21 cellular contexts compared by ENCODE assay signal in the genomic region with DNA sequence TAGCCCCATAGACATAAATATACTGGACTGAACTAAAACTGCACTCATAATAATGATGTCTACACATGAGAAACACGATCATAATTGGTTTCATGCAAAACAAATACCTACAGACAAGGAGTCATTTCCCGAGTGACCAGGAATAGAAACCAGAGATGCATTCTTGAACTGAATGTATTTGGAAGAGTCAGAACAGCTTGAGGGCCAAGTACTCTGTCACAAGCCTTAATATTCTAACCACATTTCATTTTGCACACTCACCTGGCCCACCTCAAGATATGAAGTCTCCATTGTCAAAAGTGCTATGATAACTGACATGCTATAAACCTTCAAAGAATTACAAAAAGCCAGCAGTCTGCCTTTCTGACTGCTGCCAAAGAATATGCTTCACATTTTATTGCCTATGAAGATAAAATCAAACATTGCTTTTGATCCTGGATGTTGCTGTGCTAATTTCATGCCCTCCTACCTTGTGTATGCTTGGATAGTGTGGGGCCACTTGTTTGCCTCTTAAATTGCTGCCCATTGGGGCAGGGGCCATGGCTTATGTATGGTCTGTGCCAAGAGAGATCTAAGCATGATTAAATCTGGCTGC. TPM values are rescaled to one million over a fixed set of nuclear protein-coding genes. Genes with fewer than 3 reads are reported as not detected.
A peak's percentile ranks its signal among the peaks of the same experiment; 100 is the strongest.
DNase-seq lines count a peak whose midpoint lies in the region; ATAC-seq and TF ChIP-seq lines count a peak whose summit lies in the region.
"Had no signal": no experiment of that assay in that cellular context is flagged by ENCODE, and none has a peak within 500 bp of the region (broad histone marks: within the 10 kb centered on the region; RNA-seq: fewer than 3 reads in every experiment).

No MANE protein-coding gene starts in this region.

- in situ Hi-C loops in GM13977 (cut with MboI; ENCODE audit: low pct_unique_long_range_greater_than_20kb, low sequenced_read_pairs, unreplicated experiment) = no loop called here

- peak; percentile 26 for ATAC-seq in activated CD4-positive, alpha-beta T cell treated with anti-CD3 and anti-CD28 coated beads for 36 hours
- ATAC-seq in left colon (peak; percentile 66), GM18907 (IDR thresholded peaks at IDR 0.05; ENCODE audit: unreplicated experiment) (no peak), HG03097 (IDR thresholded peaks at IDR 0.05; ENCODE audit: low FRiP score, unreplicated experiment) (no peak)
- ATAC-seq: activated naive CD8-positive, alpha-beta T cell treated with anti-CD3 and anti-CD28 coated beads, Interleukin-2, amount 50 U/mL, for 24 hours had no signal

- intact Hi-C loops in activated CD4-positive, alpha-beta T cell treated with anti-CD3 and anti-CD28 coated beads for 36 hours (cut with DNase I, micrococcal nuclease) = no loop called here
- intact Hi-C loops in left colon (cut with DNase I, micrococcal nuclease) = no loop called here

- no peaks in the 10 kb centered on the region for H3K9me3 Mint-ChIP-seq in activated CD4-positive, alpha-beta T cell treated with anti-CD3 and anti-CD28 coated beads for 36 hours (ENCODE audit: low read depth)
- H3K9me3 Mint-ChIP-seq in chondrocyte (ENCODE audit: low read depth) = no peaks in the 10 kb centered on the region
- H3K9me3 Mint-ChIP-seq: activated naive CD8-positive, alpha-beta T cell treated with anti-CD3 and anti-CD28 coated beads, Interleukin-2, amount 50 U/mL, for 24 hours; neural crest cell had no signal

- H3K4me3 Mint-ChIP-seq in activated CD4-positive, alpha-beta T cell treated with anti-CD3 and anti-CD28 coated beads for 36 hours = no peak overlapping the region
- no peak overlapping the region for H3K4me3 Mint-ChIP-seq in chondrocyte (ENCODE audit: unreplicated experiment)
- H3K4me3 Mint-ChIP-seq: activated naive CD8-positive, alpha-beta T cell treated with anti-CD3 and anti-CD28 coated beads, Interleukin-2, amount 50 U/mL, for 24 hours; endodermal cell; neural crest cell had no signal

- no peak for TF ChIP-seq CTCF in chondrocyte (IDR thresholded peaks at IDR 0.05)
- no peak for TF ChIP-seq CTCF in GM13977 (IDR thresholded peaks at IDR 0.05; ENCODE audit: extremely low read depth, insufficient read depth, missing control alignments)

- POLR2A ChIA-PET in activated CD4-positive, alpha-beta T cell treated with anti-CD3 and anti-CD28 coated beads for 36 hours (lab: Charles Lee) = no interaction called here

- DNase-seq in activated CD4-positive, alpha-beta T cell treated with anti-CD3 and anti-CD28 coated beads for 36 hours = no peak
- DNase-seq in activated CD4-positive, alpha-beta T cell treated with anti-CD3 and anti-CD28 coated beads, Interleukin-2, amount 50 U/mL, for 1 hour = no peak
- DNase-seq in chondrocyte (ENCODE audit: low spot score) (no peak), left colon (no peak), GM13977 (ENCODE audit: low spot score) (no peak), T1000 (lab: John Stamatoyannopoulos, UW) (no peak)
- DNase-seq: activated effector memory CD4-positive, alpha-beta T cell treated with anti-CD3 and anti-CD28 coated beads, Interleukin-2, amount 50 U/mL, for 16 hours; activated naive CD8-positive, alpha-beta T cell treated with anti-CD3 and anti-CD28 coated beads, Interleukin-2, amount 50 U/mL, for 24 hours; AML-193; cortex of kidney; DMS53; endodermal cell; GOT3; NCI-H1105 treated with DMSO at 0.1 percent for 48 hours; NCI-H510A treated with DMSO at 0.1 percent for 48 hours; T-helper 2 cell; WERI-Rb-1 had no signal

- H3K36me3 Mint-ChIP-seq in activated CD4-positive, alpha-beta T cell treated with anti-CD3 and anti-CD28 coated beads for 36 hours (ENCODE audit: low read depth) = no peaks in the 10 kb centered on the region
- H3K36me3 Mint-ChIP-seq in chondrocyte (ENCODE audit: low read depth) = no peaks in the 10 kb centered on the region

- CTCF ChIA-PET in activated CD4-positive, alpha-beta T cell treated with anti-CD3 and anti-CD28 coated beads for 36 hours (lab: Charles Lee) = no interaction called here

- H3K27me3 Mint-ChIP-seq in activated CD4-positive, alpha-beta T cell treated with anti-CD3 and anti-CD28 coated beads for 36 hours = no peaks in the 10 kb centered on the region
- H3K27me3 Mint-ChIP-seq in chondrocyte (ENCODE audit: low read depth) = no peaks in the 10 kb centered on the region

- H3K4me1 Mint-ChIP-seq in activated CD4-positive, alpha-beta T cell treated with anti-CD3 and anti-CD28 coated beads for 36 hours = no peaks in the 10 kb centered on the region
- peaks cover 60% of the 10 kb centered on the region for H3K4me1 Mint-ChIP-seq in chondrocyte (ENCODE audit: low read depth)
- H3K4me1 Mint-ChIP-seq: activated naive CD8-positive, alpha-beta T cell treated with anti-CD3 and anti-CD28 coated beads, Interleukin-2, amount 50 U/mL, for 24 hours had no signal

- H3K27ac Mint-ChIP-seq in activated CD4-positive, alpha-beta T cell treated with anti-CD3 and anti-CD28 coated beads for 36 hours = no peak overlapping the region
- peak overlapping the region; percentile 69 for H3K27ac Mint-ChIP-seq in chondrocyte (ENCODE audit: unreplicated experiment)
- H3K27ac Mint-ChIP-seq: activated naive CD8-positive, alpha-beta T cell treated with anti-CD3 and anti-CD28 coated beads, Interleukin-2, amount 50 U/mL, for 24 hours; endodermal cell; progenitor cell of endocrine pancreas had no signal

RNA-seq across cellular contexts. Expression of a gene that starts 18.9 kb away (rescaled TPM):
- total RNA-seq in activated CD4-positive, alpha-beta T cell treated with anti-CD3 and anti-CD28 coated beads for 36 hours = under 1 TPM; 0.21 to 0.26 TPM
- 60.7 to 73.2 TPM (median 61.5 TPM) in 3 replicates for total RNA-seq in chondrocyte
- total RNA-seq in left colon = 10 to 100 TPM; 63.8 to 71.0 TPM

Comparison
In these comparisons a context has a peak if more than half of its experiments do, and no peak if none do; other contexts are left out.
1. ATAC-seq: peak in activated CD4-positive, alpha-beta T cell treated with anti-CD3 and anti-CD28 coated beads for 36 hours (single experiment) and left colon (single experiment); none in GM18907 (single experiment) and HG03097 (single experiment).
2. RNA of a gene that starts 18.9 kb away (total RNA-seq): 63.8 to 71.0 TPM in left colon and 60.7 to 73.2 TPM in chondrocyte; 0.21 to 0.26 TPM in activated CD4-positive, alpha-beta T cell treated with anti-CD3 and anti-CD28 coated beads for 36 hours; every median in the first group is over 10 times any median in the second.